Comparison of ENCODE assay signal across 11 cellular contexts in the genomic region with DNA sequence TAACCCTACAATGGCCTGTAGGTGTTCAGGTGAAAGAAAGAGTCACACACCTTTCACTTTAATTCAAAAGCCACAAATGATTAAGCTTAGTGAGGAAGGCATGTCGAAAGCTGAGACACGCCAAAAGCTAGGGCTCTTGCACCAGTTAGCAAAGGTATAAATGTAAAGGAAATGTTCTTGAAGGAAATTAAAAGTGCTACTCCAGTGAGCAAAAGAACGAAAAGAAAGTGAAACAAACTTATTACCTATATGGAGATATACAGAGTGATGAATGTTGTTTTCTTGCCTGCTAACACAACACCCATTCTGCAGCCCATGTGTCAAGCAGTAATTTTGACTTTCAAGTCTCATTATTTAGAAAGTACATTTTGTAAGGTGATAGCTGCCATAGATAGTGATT.
DNase-seq lines count a peak whose midpoint lies in the region; ATAC-seq and TF ChIP-seq lines count a peak whose summit lies in the region.
"Had no signal": no experiment of that assay in that cellular context is flagged by ENCODE, and none has a peak within 500 bp of the region (broad histone marks: within the 10 kb centered on the region; RNA-seq: fewer than 3 reads in every experiment).

No MANE protein-coding gene starts in this region.

- DNase-seq in naive thymus-derived CD4-positive, alpha-beta T cell, result peak in 6 of 9 donors; percentile 6 to 46 (median 34)
- DNase-seq in left colon, result no peak
- no peak for DNase-seq in NCI-H774 (lab: John Stamatoyannopoulos, UW)
- DNase-seq in nephron progenitor cell, result no peak
- DNase-seq: adrenal gland, mammary epithelial cell, NCI-H2171 had no signal

- H3K36me3 ChIP-seq in naive thymus-derived CD4-positive, alpha-beta T cell (ENCODE audit: control insufficient read depth in 2 of 3, insufficient read depth in 3 of 3, low read length in 3 of 3), result no peaks in the 10 kb centered on the region
- H3K36me3 ChIP-seq: adrenal gland had no signal

- H3K9me3 ChIP-seq in naive thymus-derived CD4-positive, alpha-beta T cell (ENCODE audit: control insufficient read depth in 2 of 3, low read length in 3 of 3), result no peaks in the 10 kb centered on the region
- H3K9me3 ChIP-seq: adrenal gland had no signal

- no peaks in the 10 kb centered on the region for H3K9me3 Mint-ChIP-seq in naive thymus-derived CD4-positive, alpha-beta T cell
- no peaks in the 10 kb centered on the region for H3K9me3 Mint-ChIP-seq in nephron progenitor cell

- POLR2A ChIA-PET in naive thymus-derived CD4-positive, alpha-beta T cell (lab: Charles Lee), result interaction anchor here (0.6 to 1.3 kb wide), 3 partner anchors 10 to 393 kb away, joined by 3 to 4 read pairs (median 3); no protein-coding TSS in a partner anchor

- peaks cover 0 to 2% (median 0%) of the 10 kb centered on the region in 5 donors for H3K36me3 Mint-ChIP-seq in naive thymus-derived CD4-positive, alpha-beta T cell
- H3K36me3 Mint-ChIP-seq in nephron progenitor cell (ENCODE audit: low read depth), result no peaks in the 10 kb centered on the region

- no peaks in the 10 kb centered on the region for H3K27me3 Mint-ChIP-seq in naive thymus-derived CD4-positive, alpha-beta T cell
- H3K27me3 Mint-ChIP-seq in nephron progenitor cell (ENCODE audit: low read depth, poor library complexity), result peaks cover 8% of the 10 kb centered on the region

- H3K4me1 ChIP-seq in naive thymus-derived CD4-positive, alpha-beta T cell (ENCODE audit: control insufficient read depth in 2 of 2, insufficient read depth in 2 of 2, low read length in 2 of 2), result peaks cover 0 to 12% of the 10 kb centered on the region in 2 donors
- H3K4me1 ChIP-seq: adrenal gland had no signal

- ATAC-seq in GM18909 (IDR thresholded peaks at IDR 0.05; ENCODE audit: poor library complexity, unreplicated experiment) (peak; percentile 73), GM21723 (IDR thresholded peaks at IDR 0.05; ENCODE audit: unreplicated experiment) (peak; percentile 73), HG03565 (IDR thresholded peaks at IDR 0.05; ENCODE audit: unreplicated experiment) (peak; percentile 66), left colon (no peak)
- ATAC-seq in naive thymus-derived CD4-positive, alpha-beta T cell, result peak; percentile 59
- ATAC-seq: SK-N-SH treated with all-trans-retinoic acid at 6 μM for 48 hours had no signal

- peak overlapping the region; percentile 17 for H3K27ac ChIP-seq in naive thymus-derived CD4-positive, alpha-beta T cell (ENCODE audit: low read depth, low read length)
- H3K27ac ChIP-seq: adrenal gland had no signal

- H3K27ac Mint-ChIP-seq in naive thymus-derived CD4-positive, alpha-beta T cell, result peak overlapping the region; percentile 84 to 95 (median 91)
- H3K27ac Mint-ChIP-seq in nephron progenitor cell, result no peak overlapping the region

- peaks cover 9 to 43% (median 27%) of the 10 kb centered on the region in 7 donors for H3K4me1 Mint-ChIP-seq in naive thymus-derived CD4-positive, alpha-beta T cell
- H3K4me1 Mint-ChIP-seq in nephron progenitor cell, result peaks cover 19% of the 10 kb centered on the region

- H3K4me3 Mint-ChIP-seq in naive thymus-derived CD4-positive, alpha-beta T cell, result peak overlapping the region; percentile 61 to 85 (median 80)
- no peak overlapping the region for H3K4me3 Mint-ChIP-seq in nephron progenitor cell

- no peaks in the 10 kb centered on the region for H3K27me3 ChIP-seq in naive thymus-derived CD4-positive, alpha-beta T cell (ENCODE audit: control insufficient read depth in 2 of 2, insufficient read depth in 2 of 2, low read length in 2 of 2)
- H3K27me3 ChIP-seq: adrenal gland had no signal

- intact Hi-C loops in naive thymus-derived CD4-positive, alpha-beta T cell (cut with micrococcal nuclease), result loop anchor here (1.0 to 10.0 kb wide), 10 partner anchors 44 to 902 kb away; a partner anchor contains a TSS
- intact Hi-C loops in left colon (cut with DNase I, micrococcal nuclease), result no loop called here

- CTCF ChIA-PET in naive thymus-derived CD4-positive, alpha-beta T cell (lab: Charles Lee), result interaction anchor here (0.5 kb wide), 1 partner anchor 103 kb away, joined by 3 read pairs; no protein-coding TSS in a partner anchor

- peak overlapping the region; percentile 28 for H3K4me3 ChIP-seq in naive thymus-derived CD4-positive, alpha-beta T cell (ENCODE audit: low read length)
- H3K4me3 ChIP-seq: adrenal gland had no signal

- TF ChIP-seq CTCF in nephron progenitor cell (IDR thresholded peaks at IDR 0.05), result no peak

Comparison
In these comparisons a context has a peak if more than half of its experiments do, and no peak if none do; other contexts are left out.
1. DNase-seq: peak in naive thymus-derived CD4-positive, alpha-beta T cell (6 of 9); none in left colon (0 of 2), NCI-H774 (single experiment) and nephron progenitor cell (single experiment).
2. intact Hi-C loops: an anchor here in naive thymus-derived CD4-positive, alpha-beta T cell (1.0 to 10.0 kb wide); none called in left colon.